Comparison of ENCODE assay signal across 25 cellular contexts in genomic region chr14:105496831-105497591, GRCh38. TPM values are rescaled to one million over a fixed set of nuclear protein-coding genes. Genes with fewer than 3 reads are reported as not detected.
A peak's percentile ranks its signal among the peaks of the same experiment; 100 is the strongest.
DNase-seq lines count a peak whose midpoint lies in the region; ATAC-seq and TF ChIP-seq lines count a peak whose summit lies in the region.
"Had no signal": no experiment of that assay in that cellular context is flagged by ENCODE, and none has a peak within 500 bp of the region (broad histone marks: within the 10 kb centered on the region; RNA-seq: fewer than 3 reads in every experiment).

No MANE protein-coding gene starts in this region.

- ATAC-seq in left lobe of liver (peak; percentile 33), sciatic nerve (no peak), HG03097 (IDR thresholded peaks at IDR 0.05; ENCODE audit: low FRiP score, unreplicated experiment) (no peak), GM21367 (IDR thresholded peaks at IDR 0.05; ENCODE audit: unreplicated experiment) (no peak)
- ATAC-seq: heart left ventricle, right cardiac atrium had no signal

- CTCF ChIA-PET in RWPE1 (lab: Yijun Ruan, JAX) = no interaction called here

- no peak for TF ChIP-seq EP300 in sigmoid colon (IDR thresholded peaks at IDR 0.05)

- TF ChIP-seq POLR2A in sigmoid colon (IDR thresholded peaks at IDR 0.05) = no peak

- no peaks in the 10 kb centered on the region for H3K4me1 Mint-ChIP-seq in activated CD4-positive, alpha-beta T cell treated with anti-CD3 and anti-CD28 coated beads, Interleukin-2, amount 10 ng/mL, durations not matched to agents 24 days and 14 days
- H3K4me1 Mint-ChIP-seq: nephron had no signal

- H3K27me3 Mint-ChIP-seq in activated CD4-positive, alpha-beta T cell treated with anti-CD3 and anti-CD28 coated beads, Interleukin-2, amount 10 ng/mL, durations not matched to agents 24 days and 14 days = no peaks in the 10 kb centered on the region
- H3K27me3 Mint-ChIP-seq: type B pancreatic cell had no signal

- H3K27me3 ChIP-seq in sigmoid colon = no peaks in the 10 kb centered on the region
- H3K27me3 ChIP-seq: heart left ventricle had no signal

- POLR2A ChIA-PET in RWPE1 (lab: Yijun Ruan, JAX; ENCODE audit: low non-redundant PET) = interaction anchor here (0.5 kb wide), 1 partner anchor 524 kb away, joined by 4 read pairs; no protein-coding TSS in a partner anchor

- TF ChIP-seq CTCF in RWPE1 (conservative IDR thresholded peaks at IDR 0.05; ENCODE audit: low read depth) = no peak
- TF ChIP-seq CTCF in sigmoid colon (IDR thresholded peaks at IDR 0.05) = no peak

- intact Hi-C loops in activated CD4-positive, alpha-beta T cell treated with anti-CD3 and anti-CD28 coated beads, Interleukin-2, amount 10 ng/mL, durations not matched to agents 24 days and 14 days (cut with micrococcal nuclease) = no loop called here
- intact Hi-C loops in sciatic nerve (cut with DNase I) = no loop called here
- intact Hi-C loops in sigmoid colon (cut with DNase I) = no loop called here

- no peaks in the 10 kb centered on the region for H3K9me3 ChIP-seq in sigmoid colon
- H3K9me3 ChIP-seq: heart left ventricle had no signal

- no peak overlapping the region for H3K4me3 Mint-ChIP-seq in activated CD4-positive, alpha-beta T cell treated with anti-CD3 and anti-CD28 coated beads, Interleukin-2, amount 10 ng/mL, durations not matched to agents 24 days and 14 days
- H3K4me3 Mint-ChIP-seq: nephron, type B pancreatic cell had no signal

- H3K9me3 Mint-ChIP-seq in activated CD4-positive, alpha-beta T cell treated with anti-CD3 and anti-CD28 coated beads, Interleukin-2, amount 10 ng/mL, durations not matched to agents 24 days and 14 days = no peaks in the 10 kb centered on the region
- H3K9me3 Mint-ChIP-seq: CD8-positive, alpha-beta memory T cell; nephron; type B pancreatic cell had no signal

- peak overlapping the region; percentile 100 for H3K27ac ChIP-seq in RWPE1
- H3K27ac ChIP-seq in sigmoid colon = no peak overlapping the region
- H3K27ac ChIP-seq: heart left ventricle had no signal

- no peak overlapping the region for H3K27ac Mint-ChIP-seq in activated CD4-positive, alpha-beta T cell treated with anti-CD3 and anti-CD28 coated beads, Interleukin-2, amount 10 ng/mL, durations not matched to agents 24 days and 14 days
- H3K27ac Mint-ChIP-seq: nephron, type B pancreatic cell had no signal

- peaks cover 0 to under 1% (median under 1%) of the 10 kb centered on the region in 4 donors for H3K4me1 ChIP-seq in sigmoid colon

- DNase-seq in activated CD4-positive, alpha-beta T cell treated with anti-CD3 and anti-CD28 coated beads, Interleukin-2, amount 10 ng/mL, durations not matched to agents 24 days and 14 days = peak; percentile 57
- no peak for DNase-seq in activated CD4-positive, alpha-beta T cell treated with anti-CD3 and anti-CD28 coated beads, Interleukin-2, amount 50 U/mL, for 48 hours
- no peak for DNase-seq in RWPE1 (ENCODE audit: low spot score)
- DNase-seq in left lobe of liver (ENCODE audit: low spot score) = peak; percentile 72
- peak; percentile 48 for DNase-seq in sciatic nerve (ENCODE audit: low spot score)
- no peak for DNase-seq in sigmoid colon
- DNase-seq: activated CD4-positive, alpha-beta T cell treated with anti-CD3 and anti-CD28 coated beads for 48 hours; activated effector memory CD4-positive, alpha-beta T cell treated with Interleukin-2 at 50 U/mL for 16 hours; DMS153; GDM1; Karpas-422; midbrain; MV-4-11; NCI-H510A treated with DMSO at 0.1 percent for 48 hours; NK-92 treated with Interleukin-12 subunit alpha and Interleukin-12 subunit beta, amount 100 ng/mL, for 24 hours had no signal

- no peaks in the 10 kb centered on the region for H3K36me3 ChIP-seq in sigmoid colon

- WGBS in sigmoid colon, 2 donors = 93 to 95% methylated on average over 32 of the region's 32 CpGs

- H3K36me3 Mint-ChIP-seq in activated CD4-positive, alpha-beta T cell treated with anti-CD3 and anti-CD28 coated beads, Interleukin-2, amount 10 ng/mL, durations not matched to agents 24 days and 14 days (ENCODE audit: low read depth) = peaks cover 1% of the 10 kb centered on the region
- H3K36me3 Mint-ChIP-seq: type B pancreatic cell had no signal

- no peak overlapping the region for H3K4me3 ChIP-seq in sigmoid colon
- H3K4me3 ChIP-seq: heart left ventricle had no signal

RNA-seq across cellular contexts. Expression of gene TEDC1, which starts 6.0 kb away (rescaled TPM):
- 41.4 and 43.3 TPM in 2 replicates for total RNA-seq in activated CD4-positive, alpha-beta T cell treated with anti-CD3 and anti-CD28 coated beads, Interleukin-2, amount 10 ng/mL, durations not matched to agents 24 days and 14 days
- total RNA-seq in left lobe of liver (10.6 TPM), sciatic nerve (14.1 TPM), sigmoid colon (1 to 10 TPM in 2 of 4 donors, under 1 TPM in 2; 0.16 to 5.2 (median 1.0) TPM)
- 10 to 100 TPM; 17.8 to 36.0 (median 19.2) TPM for polyA plus RNA-seq in sigmoid colon

RNA-seq across cellular contexts. Expression of gene CRIP1, which starts 10.3 kb away (rescaled TPM):
- 99.3 and 110 TPM in 2 replicates for total RNA-seq in activated CD4-positive, alpha-beta T cell treated with anti-CD3 and anti-CD28 coated beads, Interleukin-2, amount 10 ng/mL, durations not matched to agents 24 days and 14 days
- total RNA-seq in left lobe of liver = 3.2 TPM
- total RNA-seq in sciatic nerve = 112 TPM
- total RNA-seq in sigmoid colon = 10 to 100 TPM in 3 of 4 donors, 1 to 10 TPM in 1; 4.9 to 24.3 (median 15.4) TPM
- polyA plus RNA-seq in sigmoid colon = 100 to 1,000 TPM; 168 to 403 (median 199) TPM
- total RNA-seq: A172, H4, SK-MEL-5 had no signal

RNA-seq across cellular contexts. Expression of gene CRIP2, which starts 22.4 kb away (rescaled TPM):
- 0.37 and 0.43 TPM in 2 replicates for total RNA-seq in activated CD4-positive, alpha-beta T cell treated with anti-CD3 and anti-CD28 coated beads, Interleukin-2, amount 10 ng/mL, durations not matched to agents 24 days and 14 days
- total RNA-seq in left lobe of liver = 23.8 TPM
- 172 TPM for total RNA-seq in sciatic nerve
- 10 to 100 TPM; 49.8 to 79.5 (median 57.1) TPM for total RNA-seq in sigmoid colon
- 10 to 100 TPM; 13.6 to 50.0 (median 34.2) TPM for polyA plus RNA-seq in sigmoid colon

RNA-seq across cellular contexts. Expression of gene TMEM121, which starts 29.4 kb away (rescaled TPM):
- total RNA-seq in activated CD4-positive, alpha-beta T cell treated with anti-CD3 and anti-CD28 coated beads, Interleukin-2, amount 10 ng/mL, durations not matched to agents 24 days and 14 days = 9.1 and 10.3 TPM in 2 replicates
- 4.4 TPM for total RNA-seq in left lobe of liver
- 8.7 TPM for total RNA-seq in sciatic nerve
- 1 to 10 TPM; 3.0 to 8.0 (median 6.2) TPM for total RNA-seq in sigmoid colon
- polyA plus RNA-seq in sigmoid colon = 1 to 10 TPM in 1 of 3 donors, not detected in 2; 2.3 TPM

Comparison
In these comparisons a context has a peak if more than half of its experiments do, and no peak if none do; other contexts are left out.
1. DNase-seq: peak in activated CD4-positive, alpha-beta T cell treated with anti-CD3 and anti-CD28 coated beads, Interleukin-2, amount 10 ng/mL, durations not matched to agents 24 days and 14 days (single experiment), left lobe of liver (single experiment) and sciatic nerve (single experiment); none in activated CD4-positive, alpha-beta T cell treated with anti-CD3 and anti-CD28 coated beads, Interleukin-2, amount 50 U/mL, for 48 hours (0 of 2), RWPE1 (single experiment) and sigmoid colon (single experiment).
2. RNA of gene CRIP2, which starts 22.4 kb away (total RNA-seq): 172 TPM in sciatic nerve (single experiment), 49.8 to 79.5 TPM in sigmoid colon and 23.8 TPM in left lobe of liver (single experiment); 0.37 to 0.43 TPM in activated CD4-positive, alpha-beta T cell treated with anti-CD3 and anti-CD28 coated beads, Interleukin-2, amount 10 ng/mL, durations not matched to agents 24 days and 14 days; every median in the first group is over 10 times any median in the second.